Comparison of ENCODE assay signal across 10 cellular contexts in genomic region chr7:116231543-116232401, GRCh38. TPM values are rescaled to one million over a fixed set of nuclear protein-coding genes. Genes with fewer than 3 reads are reported as not detected.
DNase-seq lines count a peak whose midpoint lies in the region; ATAC-seq and TF ChIP-seq lines count a peak whose summit lies in the region.
"Had no signal": no experiment of that assay in that cellular context is flagged by ENCODE, and none has a peak within 500 bp of the region (broad histone marks: within the 10 kb centered on the region; RNA-seq: fewer than 3 reads in every experiment).

No MANE protein-coding gene starts in this region.

- ATAC-seq in right cardiac atrium = no peak
- peak; percentile 56 to 78 (median 67) for ATAC-seq in right lobe of liver

- TF ChIP-seq POLR2A in right lobe of liver (IDR thresholded peaks at IDR 0.05) (no peak), ovary (IDR thresholded peaks at IDR 0.05) (no peak)

- H3K4me3 ChIP-seq in right atrium auricular region (no peak overlapping the region), right cardiac atrium (ENCODE audit: low read length) (no peak overlapping the region), right lobe of liver (no peak overlapping the region), ovary (no peak overlapping the region)
- H3K4me3 ChIP-seq: HAP-1 had no signal

- intact Hi-C loops in right cardiac atrium (cut with DNase I) = loop anchor here in 2 of 4 donors (5.0 kb wide), 2 partner anchors 49 to 59 kb away; no protein-coding TSS in a partner anchor
- intact Hi-C loops in right lobe of liver (cut with DNase I) = loop anchor here in 1 of 2 donors (5.0 kb wide), 1 partner anchor 59 kb away; no protein-coding TSS in a partner anchor
- intact Hi-C loops in ovary (cut with DNase I) = loop anchor here in 1 of 4 donors (10.0 kb wide), 1 partner anchor 57 kb away; no protein-coding TSS in a partner anchor

- 84% methylated on average over 3 of the region's 3 CpGs for WGBS in right cardiac atrium
- WGBS in right lobe of liver (ENCODE audit: insufficient coverage, low coverage, low lambda C conversion rate, missing lambda C conversion rate) = 63% methylated on average over 3 of the region's 3 CpGs
- WGBS in ovary, 3 donors = 84 to 92% (median 88%) methylated on average over 3 of the region's 3 CpGs

- H3K9me3 ChIP-seq in right atrium auricular region = no peaks in the 10 kb centered on the region
- no peaks in the 10 kb centered on the region for H3K9me3 ChIP-seq in right cardiac atrium (ENCODE audit: control insufficient read depth, low read length)
- no peaks in the 10 kb centered on the region for H3K9me3 ChIP-seq in right lobe of liver
- no peaks in the 10 kb centered on the region for H3K9me3 ChIP-seq in ovary
- H3K9me3 ChIP-seq: HAP-1 had no signal

- H3K36me3 ChIP-seq in right atrium auricular region = no peaks in the 10 kb centered on the region
- H3K36me3 ChIP-seq in right lobe of liver = no peaks in the 10 kb centered on the region
- H3K36me3 ChIP-seq in ovary = no peaks in the 10 kb centered on the region
- H3K36me3 ChIP-seq: HAP-1 had no signal

- peak overlapping the region; percentile 69 to 74 for H3K27ac ChIP-seq in right atrium auricular region
- H3K27ac ChIP-seq in right cardiac atrium (ENCODE audit: low read length) = no peak overlapping the region
- H3K27ac ChIP-seq in right lobe of liver = no peak overlapping the region
- no peak overlapping the region for H3K27ac ChIP-seq in ovary

- DNase-seq in right atrium auricular region (ENCODE audit: low spot score) (no peak), right cardiac atrium (no peak), astrocyte of the hippocampus (ENCODE audit: low read depth, low spot score) (peak; percentile 59), right lobe of liver (no peak), NCI-H1105 (lab: John Stamatoyannopoulos, UW) (no peak), T-helper 9 cell (no peak), NCI-H2081 (lab: John Stamatoyannopoulos, UW) (no peak), ovary (no peak)
- DNase-seq: NCI-H2171 treated with DMSO at 0.1 percent for 48 hours had no signal

- TF ChIP-seq EP300 in ovary (IDR thresholded peaks at IDR 0.05) = no peak

- H3K27me3 ChIP-seq in right atrium auricular region (no peaks in the 10 kb centered on the region), right cardiac atrium (ENCODE audit: control insufficient read depth, insufficient read depth) (no peaks in the 10 kb centered on the region), right lobe of liver (no peaks in the 10 kb centered on the region), ovary (no peaks in the 10 kb centered on the region)

- H3K4me1 ChIP-seq in right atrium auricular region = peaks cover 0 to 43% of the 10 kb centered on the region in 2 donors
- H3K4me1 ChIP-seq in right cardiac atrium (ENCODE audit: control insufficient read depth, insufficient read depth, low read length) = peaks cover 6% of the 10 kb centered on the region
- H3K4me1 ChIP-seq in right lobe of liver = peaks cover 0 to 24% (median 3%) of the 10 kb centered on the region in 4 donors
- H3K4me1 ChIP-seq in ovary (ENCODE audit: insufficient read depth) = peaks cover 7% of the 10 kb centered on the region

- TF ChIP-seq CTCF in right atrium auricular region (IDR thresholded peaks at IDR 0.05) = no peak
- no peak for TF ChIP-seq CTCF in right lobe of liver (IDR thresholded peaks at IDR 0.05)
- no peak for TF ChIP-seq CTCF in ovary (IDR thresholded peaks at IDR 0.05)

RNA-seq across cellular contexts. Expression of gene TES, which starts 21.4 kb away (rescaled TPM):
- 10 to 100 TPM; 18.0 to 23.3 TPM for total RNA-seq in right atrium auricular region
- 10 to 100 TPM; 13.9 to 21.2 (median 17.9) TPM for total RNA-seq in right cardiac atrium
- polyA plus RNA-seq in right cardiac atrium = 13.9 TPM
- 10 to 100 TPM in 3 of 6 experiments, 1 to 10 TPM in 3; 6.0 to 22.3 (median 12.5) TPM for total RNA-seq in right lobe of liver
- total RNA-seq in ovary = 10 to 100 TPM in 4 of 7 donors, 1 to 10 TPM in 3; 6.0 to 52.3 (median 11.0) TPM
- polyA plus RNA-seq in ovary = 10 to 100 TPM; 11.1 to 65.0 TPM

Comparison
In these comparisons a context has a peak if more than half of its experiments do, and no peak if none do; other contexts are left out.
1. H3K27ac ChIP-seq: peak in right atrium auricular region (2 of 2); none in right cardiac atrium (single experiment), right lobe of liver (0 of 3) and ovary (0 of 2).
2. ATAC-seq: peak in right lobe of liver (4 of 4); none in right cardiac atrium (0 of 2).